8 cellular contexts compared by ENCODE assay signal in genomic region chr13:113489549-113490495, GRCh38. TPM values are rescaled to one million over a fixed set of nuclear protein-coding genes. Genes with fewer than 3 reads are reported as not detected.
A peak's percentile ranks its signal among the peaks of the same experiment; 100 is the strongest.
DNase-seq lines count a peak whose midpoint lies in the region; ATAC-seq, FAIRE-seq and TF ChIP-seq lines count a peak whose summit lies in the region.

No MANE protein-coding gene starts in this region.

- FAIRE-seq in endothelial cell of umbilical vein (lab: Jason Lieb, UNC) = peak; percentile 82

- dilution Hi-C loops in endothelial cell of umbilical vein (cut with MboI; ENCODE audit: extremely low pct_ligation_motif_present, low sequenced_read_pairs) = no loop called here

- H4K20me1 ChIP-seq in endothelial cell of umbilical vein (replicated peaks; ENCODE audit: control insufficient read depth, extremely low read depth, insufficient read depth, low read length) = no peaks in the 10 kb centered on the region

- TF ChIP-seq EP300 in stomach (IDR thresholded peaks at IDR 0.05) = no peak

- H3K79me2 ChIP-seq in endothelial cell of umbilical vein (ENCODE audit: control insufficient read depth, insufficient read depth, low read length) = peaks cover 83% of the 10 kb centered on the region

- CTCF ChIA-PET in endothelial cell of umbilical vein (lab: Charles Lee) = interaction anchor here (2.2 to 2.4 kb wide), 2 partner anchors 32 to 72 kb away, joined by 12 to 13 read pairs; no protein-coding TSS in a partner anchor

- H3K4me3 ChIP-seq in endothelial cell of umbilical vein (replicated peaks in 1 of 3; ENCODE audit: insufficient read depth in 1 of 3, low read depth in 1 of 3, low read length in 3 of 3) (peak overlapping the region; percentile 40 to 65 (median 61)), muscle layer of colon (ENCODE audit: low read depth in 1 of 2, low read length in 2 of 2) (peak overlapping the region; percentile 66 to 72), stomach (peak overlapping the region; percentile 87 to 97 (median 90))

- H2AFZ ChIP-seq in endothelial cell of umbilical vein (ENCODE audit: low read depth, low read length) = peak overlapping the region; percentile 78

- H3K9ac ChIP-seq in endothelial cell of umbilical vein (replicated peaks; ENCODE audit: extremely low read depth, insufficient read depth, low read length) = peak overlapping the region; percentile 75
- peak overlapping the region; percentile 51 for H3K9ac ChIP-seq in muscle layer of colon (ENCODE audit: low read length)

- H3K9me3 ChIP-seq in endothelial cell of umbilical vein (replicated peaks; ENCODE audit: control insufficient read depth, insufficient read depth, low read length) (no peaks in the 10 kb centered on the region), muscle layer of colon (ENCODE audit: low read length) (no peaks in the 10 kb centered on the region), stomach (no peaks in the 10 kb centered on the region)

- WGBS in stomach, 5 donors = 2 to 5% (median 5%) methylated on average over 23 to 54 of the region's 54 CpGs

- no peak for TF ChIP-seq CTCF in endothelial cell of umbilical vein (IDR thresholded peaks at IDR 0.05; ENCODE audit: extremely low read depth in 1 of 2, insufficient read depth in 1 of 2, low read depth in 1 of 2, low read length in 2 of 2)
- no peak for TF ChIP-seq CTCF in stomach (IDR thresholded peaks at IDR 0.05)

- POLR2A ChIA-PET in endothelial cell of umbilical vein (lab: Charles Lee) = interaction anchor here (0.6 to 0.7 kb wide), 2 partner anchors 29 to 57 kb away, joined by 3 to 5 read pairs; no protein-coding TSS in a partner anchor

- H3K9me1 ChIP-seq in endothelial cell of umbilical vein (replicated peaks; ENCODE audit: control insufficient read depth, extremely low read depth, insufficient read depth, low read length) = no peaks in the 10 kb centered on the region

- no peaks in the 10 kb centered on the region for H3K27me3 ChIP-seq in endothelial cell of umbilical vein (ENCODE audit: control insufficient read depth in 2 of 2, insufficient read depth in 2 of 2, low read length in 2 of 2)
- H3K27me3 ChIP-seq in muscle layer of colon (ENCODE audit: control insufficient read depth in 1 of 2, insufficient read depth in 2 of 2, low read length in 2 of 2) = no peaks in the 10 kb centered on the region
- no peaks in the 10 kb centered on the region for H3K27me3 ChIP-seq in stomach

- H3K4me2 ChIP-seq in endothelial cell of umbilical vein (ENCODE audit: insufficient read depth, low read length) = peak overlapping the region; percentile 84

- H3K27ac ChIP-seq in endothelial cell of umbilical vein (ENCODE audit: insufficient read depth, low read depth, low read length) (peak overlapping the region; percentile 63), muscle layer of colon (ENCODE audit: low read depth, low read length) (peak overlapping the region; percentile 92), stomach (peak overlapping the region; percentile 90 to 96 (median 94))

- DNase-seq in NCI-H1092 treated with DMSO at 0.1 percent for 48 hours (lab: John Stamatoyannopoulos, UW) = peak; percentile 45
- peak; percentile 22 for DNase-seq in activated CD4-positive, alpha-beta T cell treated with anti-CD3 and anti-CD28 coated beads, Interleukin-2, amount 50 U/mL, for 1 hour
- peak; percentile 48 for DNase-seq in endothelial cell of umbilical vein (ENCODE audit: low read depth, low spot score)
- DNase-seq in stomach = peak; percentile 38
- DNase-seq in NCI-H446 treated with DMSO at 0.1 percent for 48 hours (lab: John Stamatoyannopoulos, UW) = no peak

- ATAC-seq in GM18502 (IDR thresholded peaks at IDR 0.05; ENCODE audit: poor library complexity, unreplicated experiment) (peak; percentile 22), HG02623 (IDR thresholded peaks at IDR 0.05; ENCODE audit: unreplicated experiment) (peak; percentile 13)

- intact Hi-C loops in endothelial cell of umbilical vein (cut with micrococcal nuclease) = loop anchor here (2.0 kb wide), 2 partner anchors 57 to 193 kb away; partner anchors contain the start of gene LAMP1
- intact Hi-C loops in stomach (cut with DNase I; ENCODE audit: low total_unique reads) = no loop called here

- H3K4me1 ChIP-seq in endothelial cell of umbilical vein (ENCODE audit: control insufficient read depth, extremely low read depth, insufficient read depth, low read length) (peaks cover 37% of the 10 kb centered on the region), muscle layer of colon (ENCODE audit: insufficient read depth, low read length) (peaks cover 66% of the 10 kb centered on the region), stomach (peaks cover 50 to 72% (median 60%) of the 10 kb centered on the region in 4 donors)

- H3K36me3 ChIP-seq in endothelial cell of umbilical vein (ENCODE audit: control insufficient read depth in 2 of 2, extremely low read depth in 1 of 2, insufficient read depth in 2 of 2, low read length in 2 of 2) (peaks cover 0 to 2% of the 10 kb centered on the region in 2 experiments), muscle layer of colon (ENCODE audit: insufficient read depth, low read length) (no peaks in the 10 kb centered on the region), stomach (no peaks in the 10 kb centered on the region)

- no TSS peak for BruUV-seq in endothelial cell of umbilical vein (replicated peaks; lab: Mats Ljungman, UMichigan)

- TF ChIP-seq POLR2A in endothelial cell of umbilical vein (IDR thresholded peaks at IDR 0.05; ENCODE audit: low read depth, low read length) (no peak), stomach (IDR thresholded peaks at IDR 0.05) (no peak)

TF ChIP-seq in endothelial cell of umbilical vein, 7 proteins besides CTCF, POLR2A, EP300 and RAD21:
- no peak for TF ChIP-seq MYC (IDR thresholded peaks at IDR 0.05; ENCODE audit: low read depth, low read length)
- TF ChIP-seq FOS (IDR thresholded peaks at IDR 0.05; ENCODE audit: borderline replicate concordance, insufficient read depth, low read length) = no peak
- TF ChIP-seq EZH2 (IDR thresholded peaks at IDR 0.05; ENCODE audit: borderline replicate concordance, low read depth, low read length, severe bottlenecking) = no peak
- TF ChIP-seq GATA2 (IDR thresholded peaks at IDR 0.05; ENCODE audit: insufficient read depth, insufficient read length, low read depth, low read length) = no peak
- TF ChIP-seq MAX (IDR thresholded peaks at IDR 0.05; ENCODE audit: insufficient read depth, insufficient read length) = no peak
- no peak for TF ChIP-seq POLR2AphosphoS5 (IDR thresholded peaks at IDR 0.05; ENCODE audit: insufficient read depth, low read depth, low read length)
- TF ChIP-seq JUN (IDR thresholded peaks at IDR 0.05; ENCODE audit: borderline replicate concordance, insufficient read depth, insufficient read length, low read depth) = no peak

RNA-seq across cellular contexts. Expression of gene DCUN1D2, which starts 0.7 kb away (rescaled TPM):
- total RNA-seq in endothelial cell of umbilical vein = 19.4 and 24.9 TPM in 2 replicates
- polyA plus RNA-seq in endothelial cell of umbilical vein = 8.3 and 10.5 TPM in 2 replicates
- 7.0 and 8.6 TPM in 2 replicates for polyA plus RNA-seq in endothelial cell of umbilical vein (2011; cell fraction: cytosol; rRNA removed)
- 40.2 and 44.4 TPM in 2 replicates for polyA plus RNA-seq in endothelial cell of umbilical vein (2011; cell fraction: nucleus; rRNA removed)
- 10.6 and 11.0 TPM in 2 replicates for polyA plus RNA-seq in endothelial cell of umbilical vein (2012)
- 11.1 and 14.1 TPM in 2 replicates for polyA minus RNA-seq in endothelial cell of umbilical vein
- 6.7 TPM for polyA minus RNA-seq in endothelial cell of umbilical vein (2011; cell fraction: cytosol; rRNA and poly(A)+ RNA removed)
- polyA minus RNA-seq in endothelial cell of umbilical vein (2011; cell fraction: nucleus; rRNA and poly(A)+ RNA removed) = 15.7 and 25.9 TPM in 2 replicates
- 10 to 100 TPM; 13.9 to 43.0 (median 31.5) TPM for total RNA-seq in stomach
- polyA plus RNA-seq in stomach = 1 to 10 TPM; 7.3 to 8.1 (median 7.5) TPM

RNA-seq across cellular contexts. Expression of gene ADPRHL1, which starts 36.5 kb away (rescaled TPM):
- total RNA-seq in endothelial cell of umbilical vein = 0.35 and 0.97 TPM in 2 replicates
- 0.46 and 0.52 TPM in 2 replicates for polyA plus RNA-seq in endothelial cell of umbilical vein
- polyA plus RNA-seq in endothelial cell of umbilical vein (2011; cell fraction: cytosol; rRNA removed) = 0.43 and 0.44 TPM in 2 replicates
- 0.59 and 1.2 TPM in 2 replicates for polyA plus RNA-seq in endothelial cell of umbilical vein (2011; cell fraction: nucleus; rRNA removed)
- polyA plus RNA-seq in endothelial cell of umbilical vein (2012) = 1.1 and 1.2 TPM in 2 replicates
- 0.32 and 0.73 TPM in 2 replicates for polyA minus RNA-seq in endothelial cell of umbilical vein
- 4.1 TPM for polyA minus RNA-seq in endothelial cell of umbilical vein (2011; cell fraction: cytosol; rRNA and poly(A)+ RNA removed)
- 0.67 and 0.77 TPM in 2 replicates for polyA minus RNA-seq in endothelial cell of umbilical vein (2011; cell fraction: nucleus; rRNA and poly(A)+ RNA removed)
- total RNA-seq in stomach = 1 to 10 TPM; 1.7 to 6.7 (median 2.4) TPM
- 1 to 10 TPM; 2.2 to 5.5 (median 4.1) TPM for polyA plus RNA-seq in stomach
